Comparison of ENCODE assay signal across 24 cellular contexts in genomic region chrX:154307207-154307606, GRCh38. TPM values are rescaled to one million over a fixed set of nuclear protein-coding genes. Genes with fewer than 3 reads are reported as not detected.
"Had no signal": no experiment of that assay in that cellular context is flagged by ENCODE, and none has a peak within 500 bp of the region (broad histone marks: within the 10 kb centered on the region; RNA-seq: fewer than 3 reads in every experiment).

No MANE protein-coding gene starts in this region.

- H3K9me3 ChIP-seq: ascending aorta, breast epithelium, lower lobe of right lung, transverse colon, uterus had no signal

- ATAC-seq: activated naive CD8-positive, alpha-beta T cell treated with anti-CD3 and anti-CD28 coated beads, Interleukin-2, amount 50 U/mL, for 24 hours; left colon; lower lobe of right lung; stimulated activated naive CD8-positive, alpha-beta T cell treated with anti-CD3 and anti-CD28 coated beads, Interleukin-15, Interleukin-2, amounts not matched to agents 100 U/mL and 50 U/mL, for 24 hours had no signal

- H3K27me3 ChIP-seq: ascending aorta, transverse colon, uterus had no signal

- H3K27me3 Mint-ChIP-seq: progenitor cell of endocrine pancreas had no signal

- FAIRE-seq: endometrium had no signal

- DNase-seq: activated CD4-positive, alpha-beta T cell treated with anti-CD3 and anti-CD28 coated beads for 1 hour; activated CD4-positive, alpha-beta T cell treated with anti-CD3 and anti-CD28 coated beads, Interleukin-2, amount 50 U/mL, for 48 hours; activated naive CD4-positive, alpha-beta T cell treated with anti-CD3 and anti-CD28 coated beads for 36 hours; activated naive CD8-positive, alpha-beta T cell treated with anti-CD3 and anti-CD28 coated beads, Interleukin-2, amount 50 U/mL, for 24 hours; cerebellar nuclear complex; cortex of kidney; erythroblast; left colon; lower lobe of right lung; nephron progenitor cell; occipital lobe; stimulated activated CD4-positive, alpha-beta T cell treated with anti-CD3 and anti-CD28 coated beads, Interleukin-2, amount 100 ng/mL, for 24 hours; stimulated activated naive CD8-positive, alpha-beta T cell treated with anti-CD3 and anti-CD28 coated beads, Interleukin-15, Interleukin-2, amounts not matched to agents 100 U/mL and 50 U/mL, for 24 hours; substantia nigra; transverse colon; uterus; WERI-Rb-1 had no signal

- H3K27ac ChIP-seq: ascending aorta, lower lobe of right lung, transverse colon, uterus, WERI-Rb-1 had no signal

- H3K27ac Mint-ChIP-seq: activated naive CD4-positive, alpha-beta T cell treated with anti-CD3 and anti-CD28 coated beads for 36 hours; activated naive CD8-positive, alpha-beta T cell treated with anti-CD3 and anti-CD28 coated beads, Interleukin-2, amount 50 U/mL, for 24 hours; nephron progenitor cell; progenitor cell of endocrine pancreas had no signal

- H3K4me3 ChIP-seq: ascending aorta, breast epithelium, lower lobe of right lung, transverse colon, uterus had no signal

- H3K4me1 ChIP-seq: ascending aorta, breast epithelium, lower lobe of right lung, transverse colon, uterus had no signal

- H3K36me3 ChIP-seq: ascending aorta, breast epithelium, lower lobe of right lung, transverse colon, uterus, WERI-Rb-1 had no signal

- H3K9me3 Mint-ChIP-seq: activated naive CD4-positive, alpha-beta T cell treated with anti-CD3 and anti-CD28 coated beads for 36 hours; activated naive CD8-positive, alpha-beta T cell treated with anti-CD3 and anti-CD28 coated beads, Interleukin-2, amount 50 U/mL, for 24 hours; T-helper 1 cell treated with Interleukin-12 subunit alpha and Interleukin-12 subunit beta and Interleukin-4 antibody, amounts not matched to agents 30 μg/mL and 1 μg/mL, for 36 hours had no signal

- H3K4me3 Mint-ChIP-seq: activated naive CD4-positive, alpha-beta T cell treated with anti-CD3 and anti-CD28 coated beads for 36 hours; activated naive CD8-positive, alpha-beta T cell treated with anti-CD3 and anti-CD28 coated beads, Interleukin-2, amount 50 U/mL, for 24 hours; nephron progenitor cell; T-helper 1 cell treated with Interleukin-12 subunit alpha and Interleukin-12 subunit beta and Interleukin-4 antibody, amounts not matched to agents 30 μg/mL and 1 μg/mL, for 36 hours had no signal

RNA-seq across cellular contexts. Expression of gene TKTL1, which starts 11.6 kb away (rescaled TPM):
- total RNA-seq: activated naive CD4-positive, alpha-beta T cell treated with anti-CD3 and anti-CD28 coated beads for 36 hours; ascending aorta; fibroblast of villous mesenchyme; glomerular endothelial cell; left colon; lower lobe of right lung; progenitor cell of endocrine pancreas; transverse colon had no signal

RNA-seq across cellular contexts. Expression of gene TEX28, which starts 12.3 kb away (rescaled TPM):
- total RNA-seq: activated naive CD4-positive, alpha-beta T cell treated with anti-CD3 and anti-CD28 coated beads for 36 hours; ascending aorta; breast epithelium; fibroblast of villous mesenchyme; glomerular endothelial cell; left colon; lower lobe of right lung; occipital lobe; progenitor cell of endocrine pancreas; transverse colon; uterus had no signal

RNA-seq across cellular contexts. Expression of gene OPN1MW3, which starts 49.8 kb away (rescaled TPM):
- total RNA-seq: activated naive CD4-positive, alpha-beta T cell treated with anti-CD3 and anti-CD28 coated beads for 36 hours; ascending aorta; breast epithelium; fibroblast of villous mesenchyme; glomerular endothelial cell; left colon; lower lobe of right lung; occipital lobe; progenitor cell of endocrine pancreas; transverse colon; uterus had no signal
